In genomic region chr10:12590682-12591642, GRCh38 we compare ENCODE assay signal across 19 cellular contexts.
DNase-seq lines count a peak whose midpoint lies in the region; ATAC-seq, FAIRE-seq and TF ChIP-seq lines count a peak whose summit lies in the region.
"Had no signal": no experiment of that assay in that cellular context is flagged by ENCODE, and none has a peak within 500 bp of the region (broad histone marks: within the 10 kb centered on the region; RNA-seq: fewer than 3 reads in every experiment).

No MANE protein-coding gene starts in this region.

- FAIRE-seq in A549 (lab: Jason Lieb, UNC), result peak; percentile 70
- FAIRE-seq: HTR-8/SVneo had no signal

- no peak overlapping the region for H3K4me3 ChIP-seq in A549
- H3K4me3 ChIP-seq: MG63, PC-9, SK-N-MC had no signal

- ATAC-seq in A549 (no peak), GM18519 (IDR thresholded peaks at IDR 0.05; ENCODE audit: low FRiP score, unreplicated experiment) (no peak)
- ATAC-seq: activated naive CD8-positive, alpha-beta T cell treated with anti-CD3 and anti-CD28 coated beads, Interleukin-2, amount 50 U/mL, for 24 hours; left cardiac atrium had no signal

- peak; percentile 34 for DNase-seq in DMS79 treated with DMSO at 0.1 percent for 48 hours (lab: John Stamatoyannopoulos, UW)
- no peak for DNase-seq in DMS79 (lab: John Stamatoyannopoulos, UW)
- no peak for DNase-seq in A549 (ENCODE audit: low read depth in 1 of 2, low spot score in 1 of 2)
- DNase-seq in NCI-H146 treated with DMSO at 0.1 percent for 48 hours (lab: John Stamatoyannopoulos, UW; ENCODE audit: unreplicated experiment), result peak; percentile 43
- DNase-seq in SIG-M5 (lab: John Stamatoyannopoulos, UW), result no peak
- no peak for DNase-seq in effector CD4-positive, alpha-beta T cell
- DNase-seq: activated CD8-positive, alpha-beta memory T cell treated with anti-CD3 and anti-CD28 coated beads, Interleukin-2, amount 50 U/mL, for 4 hours; activated naive CD8-positive, alpha-beta T cell treated with anti-CD3 and anti-CD28 coated beads, Interleukin-2, amount 50 U/mL, for 24 hours; left cardiac atrium; MG63; NCI-H446; PC-9; stimulated activated CD4-positive, alpha-beta T cell treated with anti-CD3 and anti-CD28 coated beads, Interleukin-4, amount 100 ng/mL, for 1 hour; trophoblast cell had no signal

- TF ChIP-seq CTCF in A549 (IDR thresholded peaks at IDR 0.05), result no peak
- no peak for TF ChIP-seq CTCF in brain (conservative IDR thresholded peaks at IDR 0.05)

- 0 out of 3 replicates have a peak, but pooled peaks cover 2% of the 10 kb centered on the region for H3K9me3 ChIP-seq in A549
- H3K9me3 ChIP-seq: MG63 had no signal

- peaks cover 18% of the 10 kb centered on the region for H3K4me1 ChIP-seq in A549

- WGBS in A549 (ENCODE audit: missing lambda C conversion rate), result 84% methylated on average over 17 of the region's 17 CpGs

- peaks cover 2% of the 10 kb centered on the region for H3K27me3 Mint-ChIP-seq in brain
- H3K27me3 Mint-ChIP-seq: activated naive CD8-positive, alpha-beta T cell treated with anti-CD3 and anti-CD28 coated beads, Interleukin-2, amount 50 U/mL, for 24 hours had no signal

- H3K4me2 ChIP-seq in A549, result no peak overlapping the region
- H3K4me2 ChIP-seq: PC-9 had no signal

- POLR2A ChIA-PET in A549 (lab: Yijun Ruan, JAX), result no interaction called here

- peak overlapping the region in 4 of 5 experiments; percentile 15 to 89 (median 52) for H3K27ac Mint-ChIP-seq in brain
- H3K27ac Mint-ChIP-seq: activated naive CD8-positive, alpha-beta T cell treated with anti-CD3 and anti-CD28 coated beads, Interleukin-2, amount 50 U/mL, for 24 hours had no signal

- CTCF ChIA-PET in A549 (lab: Yijun Ruan, JAX), result interaction anchor here (0.6 to 2.5 kb wide), 6 partner anchors 9 to 150 kb away, joined by 3 to 15 read pairs (median 3); no protein-coding TSS in a partner anchor

- peaks cover 0 to 9% (median 4%) of the 10 kb centered on the region in 5 experiments for H3K9me3 Mint-ChIP-seq in brain

- TF ChIP-seq EP300 in A549 (IDR thresholded peaks at IDR 0.05), result no peak

- no peak for TF ChIP-seq RAD21 in A549 (conservative IDR thresholded peaks at IDR 0.05 in 1 of 2, IDR thresholded peaks at IDR 0.05 in 1 of 2)

- H3K36me3 Mint-ChIP-seq in brain, result peaks cover 19% of the 10 kb centered on the region

- no peak overlapping the region for H3K27ac ChIP-seq in A549
- H3K27ac ChIP-seq: 22Rv1, PC-9, SK-N-MC had no signal

- peaks cover 66% of the 10 kb centered on the region for H3K4me1 Mint-ChIP-seq in brain

- H3K4me3 Mint-ChIP-seq in brain, result peak overlapping the region in 1 of 5 experiments; percentile 14
- H3K4me3 Mint-ChIP-seq: activated naive CD8-positive, alpha-beta T cell treated with anti-CD3 and anti-CD28 coated beads, Interleukin-2, amount 50 U/mL, for 24 hours had no signal

- TF ChIP-seq POLR2A in A549 (IDR thresholded peaks at IDR 0.05; ENCODE audit: low read length), result no peak

TF ChIP-seq in A549, 52 proteins besides CTCF, POLR2A, EP300 and RAD21:
- no peak for TF ChIP-seq ELK1 (IDR thresholded peaks at IDR 0.05; ENCODE audit: low read depth, low read length)
- no peak for TF ChIP-seq POLR2AphosphoS2 (conservative IDR thresholded peaks at IDR 0.05; ENCODE audit: low read length)
- no peak for TF ChIP-seq CEBPB (IDR thresholded peaks at IDR 0.05)
- no peak for TF ChIP-seq USF2 (IDR thresholded peaks at IDR 0.05)
- no peak for TF ChIP-seq MYC (IDR thresholded peaks at IDR 0.05; ENCODE audit: borderline replicate concordance, low read length)
- TF ChIP-seq JUNB (IDR thresholded peaks at IDR 0.05), result no peak
- TF ChIP-seq TP53 (CRISPR knock-in tag; IDR thresholded peaks at IDR 0.05), result no peak
- no peak for TF ChIP-seq HEYL (CRISPR knock-in tag; IDR thresholded peaks at IDR 0.05)
- no peak for TF ChIP-seq KDM5A (IDR thresholded peaks at IDR 0.05)
- no peak for TF ChIP-seq FOXS1 (CRISPR knock-in tag; IDR thresholded peaks at IDR 0.05)

Comparison
In these comparisons a context has a peak if more than half of its experiments do, and no peak if none do; other contexts are left out.
1. DNase-seq: peak in DMS79 treated with DMSO at 0.1 percent for 48 hours (single experiment) and NCI-H146 treated with DMSO at 0.1 percent for 48 hours (single experiment); none in DMS79 (single experiment), A549 (0 of 2), SIG-M5 (single experiment) and effector CD4-positive, alpha-beta T cell (single experiment).